In genomic region chr5:79962580-79963222, GRCh38 we compare ENCODE assay signal across 10 cellular contexts. TPM values are rescaled to one million over a fixed set of nuclear protein-coding genes. Genes with fewer than 3 reads are reported as not detected.
A peak's percentile ranks its signal among the peaks of the same experiment; 100 is the strongest.
DNase-seq lines count a peak whose midpoint lies in the region; ATAC-seq and TF ChIP-seq lines count a peak whose summit lies in the region.
"Had no signal": no experiment of that assay in that cellular context is flagged by ENCODE, and none has a peak within 500 bp of the region (broad histone marks: within the 10 kb centered on the region; RNA-seq: fewer than 3 reads in every experiment).

No MANE protein-coding gene starts in this region.

- H3K4me3 ChIP-seq in brain microvascular endothelial cell (ENCODE audit: low read depth, low read length) (no peak overlapping the region), lower lobe of right lung (no peak overlapping the region)
- H3K4me3 ChIP-seq: spleen had no signal

- no peaks in the 10 kb centered on the region for H3K4me1 ChIP-seq in lower lobe of right lung
- H3K4me1 ChIP-seq: spleen had no signal

- no peak for ATAC-seq in GM21367 (IDR thresholded peaks at IDR 0.05; ENCODE audit: unreplicated experiment)
- no peak for ATAC-seq in lower lobe of right lung
- ATAC-seq: left lobe of liver had no signal

- H3K27me3 ChIP-seq in brain microvascular endothelial cell (replicated peaks): no peaks in the 10 kb centered on the region
- no peaks in the 10 kb centered on the region for H3K27me3 ChIP-seq in lower lobe of right lung (ENCODE audit: low read depth)

- no peak for TF ChIP-seq CTCF in brain microvascular endothelial cell (IDR thresholded peaks at IDR 0.05; ENCODE audit: low read depth, low read length, missing control alignments)
- TF ChIP-seq CTCF in lower lobe of right lung (IDR thresholded peaks at IDR 0.05): no peak

- intact Hi-C loops in lower lobe of right lung (cut with DNase I): no loop called here

- H3K27ac ChIP-seq in brain microvascular endothelial cell: no peak overlapping the region
- no peak overlapping the region for H3K27ac ChIP-seq in lower lobe of right lung
- H3K27ac ChIP-seq: spleen had no signal

- no peaks in the 10 kb centered on the region for H3K36me3 ChIP-seq in brain microvascular endothelial cell (replicated peaks)
- no peaks in the 10 kb centered on the region for H3K36me3 ChIP-seq in lower lobe of right lung
- H3K36me3 ChIP-seq: spleen had no signal

- DNase-seq in DMS79 treated with DMSO at 0.1 percent for 48 hours (lab: John Stamatoyannopoulos, UW): peak; percentile 15
- DNase-seq in DMS79 (lab: John Stamatoyannopoulos, UW): no peak
- peak; percentile 18 for DNase-seq in NCI-H2227 (lab: John Stamatoyannopoulos, UW; ENCODE audit: unreplicated experiment)
- peak; percentile 39 for DNase-seq in brain microvascular endothelial cell
- peak in 3 of 4 experiments; percentile 4 to 38 (median 14) for DNase-seq in stimulated activated CD4-positive, alpha-beta T cell treated with anti-CD3 and anti-CD28 coated beads, Interleukin-1b, Interleukin-23, amount 100 ng/mL, for 24 hours (ENCODE audit: low read depth in 4 of 4, low spot score in 1 of 4)
- no peak for DNase-seq in cortex of kidney (lab: John Stamatoyannopoulos, UW)
- no peak for DNase-seq in lower lobe of right lung
- DNase-seq: spleen had no signal

- H3K9me3 ChIP-seq in lower lobe of right lung: no peaks in the 10 kb centered on the region
- H3K9me3 ChIP-seq: spleen had no signal

- in situ Hi-C loops in brain microvascular endothelial cell (cut with HindIII; ENCODE audit: low pct_ligation_motif_present, low sequenced_read_pairs): no loop called here

RNA-seq across cellular contexts. Expression of gene MTX3, which starts 28.4 kb away (rescaled TPM):
- 13.5 TPM for total RNA-seq in lower lobe of right lung

Comparison
In these comparisons a context has a peak if more than half of its experiments do, and no peak if none do; other contexts are left out.
1. DNase-seq: peak in DMS79 treated with DMSO at 0.1 percent for 48 hours (single experiment), NCI-H2227 (single experiment), brain microvascular endothelial cell (single experiment) and stimulated activated CD4-positive, alpha-beta T cell treated with anti-CD3 and anti-CD28 coated beads, Interleukin-1b, Interleukin-23, amount 100 ng/mL, for 24 hours (3 of 4); none in DMS79 (single experiment), cortex of kidney (single experiment) and lower lobe of right lung (single experiment).